ENCODE assay signal across 9 cellular contexts in the genomic region with DNA sequence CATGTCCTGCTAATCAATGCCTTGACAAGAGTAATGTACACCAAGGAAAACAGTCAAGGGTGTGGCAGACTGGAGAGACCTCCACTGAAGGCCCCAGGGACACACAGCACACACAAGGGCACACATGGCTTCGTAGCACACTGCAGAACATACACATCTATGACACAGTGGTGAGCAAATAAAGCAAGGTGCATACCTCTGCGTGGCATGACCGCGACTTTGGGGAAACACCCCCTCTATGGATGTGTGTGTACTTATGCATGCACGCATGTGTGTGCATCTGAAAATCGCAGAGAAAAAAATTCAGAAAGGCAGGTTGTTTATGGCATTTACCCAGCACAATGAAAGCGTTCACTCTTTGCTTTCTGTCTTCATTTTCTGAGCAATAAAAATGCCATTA. TPM values are rescaled to one million over a fixed set of nuclear protein-coding genes. Genes with fewer than 3 reads are reported as not detected.
A peak's percentile ranks its signal among the peaks of the same experiment; 100 is the strongest.
DNase-seq lines count a peak whose midpoint lies in the region; ATAC-seq, FAIRE-seq and TF ChIP-seq lines count a peak whose summit lies in the region.
"Had no signal": no experiment of that assay in that cellular context is flagged by ENCODE, and none has a peak within 500 bp of the region (broad histone marks: within the 10 kb centered on the region; RNA-seq: fewer than 3 reads in every experiment).

No MANE protein-coding gene starts in this region.

- H3K27me3 ChIP-seq in HL-60 (ENCODE audit: insufficient read depth, poor library complexity, severe bottlenecking) (no peaks in the 10 kb centered on the region), endothelial cell of umbilical vein (ENCODE audit: control insufficient read depth in 2 of 2, insufficient read depth in 2 of 2, low read length in 2 of 2) (no peaks in the 10 kb centered on the region)

- no TSS peak for BruUV-seq in endothelial cell of umbilical vein (replicated peaks; lab: Mats Ljungman, UMichigan)

- POLR2A ChIA-PET in endothelial cell of umbilical vein (lab: Charles Lee): no interaction called here

- H3K9ac ChIP-seq in endothelial cell of umbilical vein (replicated peaks; ENCODE audit: extremely low read depth, insufficient read depth, low read length): peak overlapping the region; percentile 5

- FAIRE-seq in endothelial cell of umbilical vein (lab: Jason Lieb, UNC): no peak

- H3K4me3 ChIP-seq in HL-60 (replicated peaks; ENCODE audit: insufficient read depth, low read length) (no peak overlapping the region), endothelial cell of umbilical vein (replicated peaks in 1 of 3; ENCODE audit: insufficient read depth in 1 of 3, low read depth in 1 of 3, low read length in 3 of 3) (peak overlapping the region in 1 of 3 experiments; percentile 14)

- peaks cover 3% of the 10 kb centered on the region for H3K79me2 ChIP-seq in endothelial cell of umbilical vein (ENCODE audit: control insufficient read depth, insufficient read depth, low read length)

- no peak for DNase-seq in HL-60 (ENCODE audit: low read depth in 1 of 2, low spot score in 1 of 2)
- DNase-seq in activated CD8-positive, alpha-beta memory T cell treated with anti-CD3 and anti-CD28 coated beads for 24 hours: peak; percentile 78
- no peak for DNase-seq in endothelial cell of umbilical vein (ENCODE audit: low read depth, low spot score)
- DNase-seq in stimulated activated CD4-positive, alpha-beta T cell treated with anti-CD3 and anti-CD28 coated beads, Interleukin-4, amount 100 ng/mL, for 24 hours: peak; percentile 76
- no peak for DNase-seq in hippocampal formation (lab: John Stamatoyannopoulos, UW)
- no peak for DNase-seq in NCI-H748 treated with DMSO at 0.1 percent for 48 hours (lab: John Stamatoyannopoulos, UW)
- DNase-seq: NCI-H526 had no signal

- dilution Hi-C loops in endothelial cell of umbilical vein (cut with MboI; ENCODE audit: extremely low pct_ligation_motif_present, low sequenced_read_pairs): no loop called here

- H3K27ac ChIP-seq in HL-60 (replicated peaks) (peak overlapping the region; percentile 26), endothelial cell of umbilical vein (ENCODE audit: insufficient read depth, low read depth, low read length) (peak overlapping the region; percentile 74)

- H3K4me1 ChIP-seq in endothelial cell of umbilical vein (ENCODE audit: control insufficient read depth, extremely low read depth, insufficient read depth, low read length): peaks cover 25% of the 10 kb centered on the region

- no peaks in the 10 kb centered on the region for H3K9me3 ChIP-seq in endothelial cell of umbilical vein (replicated peaks; ENCODE audit: control insufficient read depth, insufficient read depth, low read length)

- no peaks in the 10 kb centered on the region for H3K9me1 ChIP-seq in endothelial cell of umbilical vein (replicated peaks; ENCODE audit: control insufficient read depth, extremely low read depth, insufficient read depth, low read length)

- no peak for TF ChIP-seq CTCF in HL-60 (IDR thresholded peaks at IDR 0.05; ENCODE audit: insufficient read depth, low read length)
- TF ChIP-seq CTCF in endothelial cell of umbilical vein (IDR thresholded peaks at IDR 0.05; ENCODE audit: extremely low read depth in 1 of 2, insufficient read depth in 1 of 2, low read depth in 1 of 2, low read length in 2 of 2): no peak

- TF ChIP-seq POLR2A in endothelial cell of umbilical vein (IDR thresholded peaks at IDR 0.05; ENCODE audit: low read depth, low read length): no peak

- peak overlapping the region; percentile 4 for H2AFZ ChIP-seq in endothelial cell of umbilical vein (ENCODE audit: low read depth, low read length)

- intact Hi-C loops in endothelial cell of umbilical vein (cut with micrococcal nuclease): loop anchor here (1.0 to 10.0 kb wide), 4 partner anchors 21 to 293 kb away; a partner anchor contains a TSS

- peak overlapping the region; percentile 70 for H3K4me2 ChIP-seq in endothelial cell of umbilical vein (ENCODE audit: insufficient read depth, low read length)

- no peaks in the 10 kb centered on the region for H3K36me3 ChIP-seq in endothelial cell of umbilical vein (ENCODE audit: control insufficient read depth in 2 of 2, extremely low read depth in 1 of 2, insufficient read depth in 2 of 2, low read length in 2 of 2)

- CTCF ChIA-PET in endothelial cell of umbilical vein (lab: Charles Lee): interaction anchor here (1.0 to 1.1 kb wide), 4 partner anchors 11 to 73 kb away, joined by 3 to 6 read pairs (median 4); no protein-coding TSS in a partner anchor

- H4K20me1 ChIP-seq in endothelial cell of umbilical vein (replicated peaks; ENCODE audit: control insufficient read depth, extremely low read depth, insufficient read depth, low read length): no peaks in the 10 kb centered on the region

- ATAC-seq in GM19455 (IDR thresholded peaks at IDR 0.05; ENCODE audit: unreplicated experiment): no peak
- ATAC-seq in GM18870 (IDR thresholded peaks at IDR 0.05; ENCODE audit: unreplicated experiment): no peak

TF ChIP-seq in endothelial cell of umbilical vein, 7 proteins besides CTCF, POLR2A, EP300 and RAD21:
- TF ChIP-seq JUN (IDR thresholded peaks at IDR 0.05; ENCODE audit: borderline replicate concordance, insufficient read depth, insufficient read length, low read depth) (no peak), POLR2AphosphoS5 (IDR thresholded peaks at IDR 0.05; ENCODE audit: insufficient read depth, low read depth, low read length) (no peak), GATA2 (IDR thresholded peaks at IDR 0.05; ENCODE audit: insufficient read depth, insufficient read length, low read depth, low read length) (no peak), FOS (IDR thresholded peaks at IDR 0.05; ENCODE audit: borderline replicate concordance, insufficient read depth, low read length) (no peak), MYC (IDR thresholded peaks at IDR 0.05; ENCODE audit: low read depth, low read length) (no peak), EZH2 (IDR thresholded peaks at IDR 0.05; ENCODE audit: borderline replicate concordance, low read depth, low read length, severe bottlenecking) (no peak)
- TF ChIP-seq, protein P1, sequence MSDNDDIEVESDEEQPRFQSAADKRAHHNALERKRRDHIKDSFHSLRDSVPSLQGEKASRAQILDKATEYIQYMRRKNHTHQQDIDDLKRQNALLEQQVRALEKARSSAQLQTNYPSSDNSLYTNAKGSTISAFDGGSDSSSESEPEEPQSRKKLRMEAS (IDR thresholded peaks at IDR 0.05; ENCODE audit: insufficient read depth, insufficient read length): no peak

RNA-seq across cellular contexts. Expression of a gene that starts 20.5 kb away (rescaled TPM):
- total RNA-seq in endothelial cell of umbilical vein: 14.6 and 15.7 TPM in 2 replicates
- polyA plus RNA-seq in endothelial cell of umbilical vein: 2.9 and 3.9 TPM in 2 replicates
- 4.8 and 4.9 TPM in 2 replicates for polyA plus RNA-seq in endothelial cell of umbilical vein (2011; cell fraction: cytosol; rRNA removed)
- polyA plus RNA-seq in endothelial cell of umbilical vein (2011; cell fraction: nucleus; rRNA removed): 33.4 and 34.4 TPM in 2 replicates
- 4.4 and 7.5 TPM in 2 replicates for polyA plus RNA-seq in endothelial cell of umbilical vein (2012)
- polyA minus RNA-seq in endothelial cell of umbilical vein: 6.8 and 7.8 TPM in 2 replicates
- polyA minus RNA-seq in endothelial cell of umbilical vein (2011; cell fraction: cytosol; rRNA and poly(A)+ RNA removed): 6.8 TPM
- 12.0 and 17.1 TPM in 2 replicates for polyA minus RNA-seq in endothelial cell of umbilical vein (2011; cell fraction: nucleus; rRNA and poly(A)+ RNA removed)

Comparison
In these comparisons a context has a peak if more than half of its experiments do, and no peak if none do; other contexts are left out.
1. DNase-seq: peak in activated CD8-positive, alpha-beta memory T cell treated with anti-CD3 and anti-CD28 coated beads for 24 hours (single experiment) and stimulated activated CD4-positive, alpha-beta T cell treated with anti-CD3 and anti-CD28 coated beads, Interleukin-4, amount 100 ng/mL, for 24 hours (single experiment); none in HL-60 (0 of 2), endothelial cell of umbilical vein (single experiment), hippocampal formation (0 of 2) and NCI-H748 treated with DMSO at 0.1 percent for 48 hours (single experiment).